In the genomic region with DNA sequence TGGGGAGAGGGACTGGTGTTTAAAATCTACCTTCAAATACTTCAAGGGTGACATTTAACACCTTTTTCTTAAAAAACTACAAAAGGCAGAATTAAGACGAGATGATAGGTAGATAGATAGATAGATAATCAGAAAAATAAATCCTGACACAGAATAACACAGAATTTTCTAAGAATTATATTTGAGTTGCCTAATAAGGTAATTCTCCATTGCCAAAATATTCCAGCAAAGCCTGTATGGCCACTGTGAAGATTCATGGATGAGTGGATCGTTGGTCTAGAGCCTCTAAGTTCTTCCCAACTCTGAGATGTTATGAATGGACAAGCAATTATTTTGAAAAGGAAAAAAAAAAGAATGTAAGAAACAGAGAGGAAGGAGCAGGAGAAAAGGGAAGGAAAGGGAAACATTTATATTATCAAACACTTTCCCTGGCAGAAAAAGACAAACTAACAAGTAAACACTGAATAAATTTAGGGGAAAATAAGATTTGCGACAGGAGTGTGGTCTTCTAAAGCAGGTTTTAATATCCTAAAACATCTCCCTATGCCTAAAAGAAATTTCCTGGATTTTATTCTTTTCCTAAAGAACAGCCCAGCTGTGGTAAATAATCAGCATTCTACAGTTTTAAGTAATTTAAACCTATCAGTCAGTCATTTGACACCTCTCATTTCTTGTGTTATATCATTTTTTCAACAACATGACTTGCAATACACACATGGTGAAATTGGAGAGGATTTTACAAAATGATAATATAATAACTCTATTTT, we compare ENCODE assay signal across 18 cellular contexts. TPM values are rescaled to one million over a fixed set of nuclear protein-coding genes. Genes with fewer than 3 reads are reported as not detected.
"Had no signal": no experiment of that assay in that cellular context is flagged by ENCODE, and none has a peak within 500 bp of the region (broad histone marks: within the 10 kb centered on the region; RNA-seq: fewer than 3 reads in every experiment).

No MANE protein-coding gene starts in this region.

- ATAC-seq: left ventricle myocardium superior; natural killer cell treated with Interleukin-12 subunit alpha and Interleukin-12 subunit beta and Interleukin-15 and Interleukin-18, amount 100 ng/mL, for 72 hours; sciatic nerve; stimulated activated effector memory CD8-positive, alpha-beta T cell treated with anti-CD3 and anti-CD28 coated beads, Interleukin-12 subunit alpha, Interleukin-12 subunit beta, amount 100 ng/mL, for 72 hours had no signal

- H3K27me3 Mint-ChIP-seq: progenitor cell of endocrine pancreas, type B pancreatic cell had no signal

- H3K9me3 ChIP-seq: esophagus muscularis mucosa had no signal

- H3K36me3 ChIP-seq: esophagus muscularis mucosa had no signal

- H3K4me1 Mint-ChIP-seq: activated CD4-positive, alpha-beta T cell treated with anti-CD3 and anti-CD28 coated beads, Interleukin-2, amount 10 ng/mL, durations not matched to agents 7 days and 5 days; stimulated activated effector memory CD8-positive, alpha-beta T cell treated with anti-CD3 and anti-CD28 coated beads, Interleukin-12 subunit alpha, Interleukin-12 subunit beta, amount 100 ng/mL, for 72 hours had no signal

- H3K9me3 Mint-ChIP-seq: activated CD4-positive, alpha-beta T cell treated with anti-CD3 and anti-CD28 coated beads, Interleukin-2, amount 10 ng/mL, durations not matched to agents 7 days and 5 days; natural killer cell treated with Interleukin-12 subunit alpha and Interleukin-12 subunit beta and Interleukin-15 and Interleukin-18, amount 100 ng/mL, for 72 hours; stimulated activated effector memory CD8-positive, alpha-beta T cell treated with anti-CD3 and anti-CD28 coated beads, Interleukin-12 subunit alpha, Interleukin-12 subunit beta, amount 100 ng/mL, for 72 hours had no signal

- DNase-seq: activated CD4-positive, alpha-beta T cell treated with anti-CD3 and anti-CD28 coated beads, Interleukin-2, amount 10 ng/mL, durations not matched to agents 7 days and 5 days; activated CD8-positive, alpha-beta memory T cell treated with anti-CD3 and anti-CD28 coated beads for 24 hours; activated naive CD4-positive, alpha-beta T cell; cortex of kidney; effector CD4-positive, alpha-beta T cell; hippocampal formation; kidney; left ventricle myocardium superior; mesenchymal stem cell; stimulated activated CD4-positive, alpha-beta T cell treated with anti-CD3 and anti-CD28 coated beads, Interleukin-12 subunit alpha, Interleukin-12 subunit beta, amount 100 ng/mL, for 4 hours; stimulated activated CD4-positive, alpha-beta T cell treated with anti-CD3 and anti-CD28 coated beads, Interleukin-2, amount 100 ng/mL, for 24 hours; T-helper 9 cell had no signal

- H3K27ac Mint-ChIP-seq: activated CD4-positive, alpha-beta T cell treated with anti-CD3 and anti-CD28 coated beads, Interleukin-2, amount 10 ng/mL, durations not matched to agents 7 days and 5 days; natural killer cell treated with Interleukin-12 subunit alpha and Interleukin-12 subunit beta and Interleukin-15 and Interleukin-18, amount 100 ng/mL, for 72 hours; progenitor cell of endocrine pancreas; stimulated activated effector memory CD8-positive, alpha-beta T cell treated with anti-CD3 and anti-CD28 coated beads, Interleukin-12 subunit alpha, Interleukin-12 subunit beta, amount 100 ng/mL, for 72 hours; type B pancreatic cell had no signal

- H3K4me3 ChIP-seq: esophagus muscularis mucosa had no signal

- H3K27me3 ChIP-seq: esophagus muscularis mucosa had no signal

- H3K36me3 Mint-ChIP-seq: natural killer cell treated with Interleukin-12 subunit alpha and Interleukin-12 subunit beta and Interleukin-15 and Interleukin-18, amount 100 ng/mL, for 72 hours; stimulated activated effector memory CD8-positive, alpha-beta T cell treated with anti-CD3 and anti-CD28 coated beads, Interleukin-12 subunit alpha, Interleukin-12 subunit beta, amount 100 ng/mL, for 72 hours; type B pancreatic cell had no signal

- FAIRE-seq: kidney had no signal

- H3K4me3 Mint-ChIP-seq: activated CD4-positive, alpha-beta T cell treated with anti-CD3 and anti-CD28 coated beads, Interleukin-2, amount 10 ng/mL, durations not matched to agents 7 days and 5 days; natural killer cell treated with Interleukin-12 subunit alpha and Interleukin-12 subunit beta and Interleukin-15 and Interleukin-18, amount 100 ng/mL, for 72 hours; stimulated activated effector memory CD8-positive, alpha-beta T cell treated with anti-CD3 and anti-CD28 coated beads, Interleukin-12 subunit alpha, Interleukin-12 subunit beta, amount 100 ng/mL, for 72 hours; type B pancreatic cell had no signal

RNA-seq across cellular contexts. Expression of a gene that starts 7.5 kb away (rescaled TPM):
- total RNA-seq: activated CD4-positive, alpha-beta T cell treated with anti-CD3 and anti-CD28 coated beads, Interleukin-2, amount 10 ng/mL, durations not matched to agents 7 days and 5 days; natural killer cell treated with Interleukin-12 subunit alpha and Interleukin-12 subunit beta and Interleukin-15 and Interleukin-18, amount 100 ng/mL, for 72 hours had no signal

RNA-seq across cellular contexts. Expression of a gene that starts 32.8 kb away (rescaled TPM):
- total RNA-seq: activated CD4-positive, alpha-beta T cell treated with anti-CD3 and anti-CD28 coated beads, Interleukin-2, amount 10 ng/mL, durations not matched to agents 7 days and 5 days; natural killer cell treated with Interleukin-12 subunit alpha and Interleukin-12 subunit beta and Interleukin-15 and Interleukin-18, amount 100 ng/mL, for 72 hours had no signal
